Comparison of ENCODE assay signal across 26 cellular contexts in genomic region chr7:100830396-100830795, GRCh38. TPM values are rescaled to one million over a fixed set of nuclear protein-coding genes. Genes with fewer than 3 reads are reported as not detected.
DNase-seq lines count a peak whose midpoint lies in the region; ATAC-seq and TF ChIP-seq lines count a peak whose summit lies in the region.
"Had no signal": no experiment of that assay in that cellular context is flagged by ENCODE, and none has a peak within 500 bp of the region (broad histone marks: within the 10 kb centered on the region; RNA-seq: fewer than 3 reads in every experiment).

No MANE protein-coding gene starts in this region.

- TSS peak; percentile 19 for BruUV-seq in Calu3 (replicated peaks; lab: Mats Ljungman, UMichigan)

- no peaks in the 10 kb centered on the region for H3K27me3 Mint-ChIP-seq in Calu3 (ENCODE audit: unreplicated experiment)
- peaks cover 24% of the 10 kb centered on the region for H3K27me3 Mint-ChIP-seq in activated T-helper 17 cell treated with anti-CD3 and anti-CD28 coated beads, Interleukin-2, amount 50 U/mL, for 72 hours
- peaks cover 3% of the 10 kb centered on the region for H3K27me3 Mint-ChIP-seq in neural crest cell (ENCODE audit: low read depth)

- H3K27ac Mint-ChIP-seq in Calu3 (ENCODE audit: unreplicated experiment) (no peak overlapping the region), neural crest cell (ENCODE audit: unreplicated experiment) (no peak overlapping the region)
- no peak overlapping the region for H3K27ac Mint-ChIP-seq in activated T-helper 17 cell treated with anti-CD3 and anti-CD28 coated beads, Interleukin-2, amount 50 U/mL, for 72 hours
- H3K27ac Mint-ChIP-seq: activated naive CD4-positive, alpha-beta T cell treated with anti-CD3 and anti-CD28 coated beads, Interleukin-2, amount 50 U/mL, for 24 hours; activated T-helper 1 cell treated with anti-CD3 and anti-CD28 coated beads, Interleukin-12 subunit alpha, Interleukin-12 subunit beta, Interleukin-2, Interleukin-4 antibody, amounts not matched to agents 30 ng/mL and 10 ng/mL and 1 ng/mL, durations not matched to agents 14 hours and 24 hours and 36 hours; natural killer cell had no signal

- peaks cover 45% of the 10 kb centered on the region for H3K4me1 Mint-ChIP-seq in Calu3 (ENCODE audit: low read depth, unreplicated experiment)
- peaks cover 15% of the 10 kb centered on the region for H3K4me1 Mint-ChIP-seq in activated T-helper 17 cell treated with anti-CD3 and anti-CD28 coated beads, Interleukin-2, amount 50 U/mL, for 72 hours
- peaks cover 30% of the 10 kb centered on the region for H3K4me1 Mint-ChIP-seq in neural crest cell

- ATAC-seq in activated T-helper 17 cell treated with anti-CD3 and anti-CD28 coated beads, Interleukin-2, amount 50 U/mL, for 72 hours (replicated peaks): peak; percentile 55
- ATAC-seq in HG03520 (IDR thresholded peaks at IDR 0.05; ENCODE audit: unreplicated experiment) (no peak), GM21390 (IDR thresholded peaks at IDR 0.05; ENCODE audit: unreplicated experiment) (no peak)
- ATAC-seq: lower lobe of right lung, natural killer cell had no signal

- DNase-seq in Calu3: no peak
- DNase-seq in neural crest cell (ENCODE audit: low read depth, low spot score): no peak
- DNase-seq in NCI-H226: no peak
- DNase-seq: ACHN; activated CD4-positive, alpha-beta T cell treated with anti-CD3 and anti-CD28 coated beads, Interleukin-2, amount 50 U/mL, for 48 hours; activated CD4-positive, CD25-positive, alpha-beta regulatory T cell; activated CD8-positive, alpha-beta memory T cell treated with anti-CD3 and anti-CD28 coated beads, Interleukin-2, amount 50 U/mL, for 4 hours; amygdala; DMS79; effector CD4-positive, alpha-beta T cell; GDM1; lower lobe of right lung; natural killer cell; NCI-H1105 treated with DMSO at 0.1 percent for 48 hours; NCI-H2029; NCI-H2227 treated with DMSO at 0.1 percent for 48 hours; NCI-H69; ovary; SJCRH30; T-helper 1 cell; transverse colon had no signal

- intact Hi-C loops in Calu3 (cut with micrococcal nuclease; ENCODE audit: unreplicated experiment): no loop called here

- H3K4me3 Mint-ChIP-seq in Calu3 (ENCODE audit: low read depth, unreplicated experiment) (no peak overlapping the region), neural crest cell (peak overlapping the region; percentile 62)
- no peak overlapping the region for H3K4me3 Mint-ChIP-seq in activated T-helper 17 cell treated with anti-CD3 and anti-CD28 coated beads, Interleukin-2, amount 50 U/mL, for 72 hours
- H3K4me3 Mint-ChIP-seq: activated naive CD4-positive, alpha-beta T cell treated with anti-CD3 and anti-CD28 coated beads, Interleukin-2, amount 50 U/mL, for 24 hours; activated T-helper 1 cell treated with anti-CD3 and anti-CD28 coated beads, Interleukin-12 subunit alpha, Interleukin-12 subunit beta, Interleukin-2, Interleukin-4 antibody, amounts not matched to agents 30 ng/mL and 10 ng/mL and 1 ng/mL, durations not matched to agents 14 hours and 24 hours and 36 hours; natural killer cell had no signal

- CTCF ChIA-PET in Calu3 (lab: Charles Lee): no interaction called here

- TF ChIP-seq CTCF in Calu3 (IDR thresholded peaks at IDR 0.05; ENCODE audit: unreplicated experiment): no peak
- no peak for TF ChIP-seq CTCF in neural crest cell (conservative IDR thresholded peaks at IDR 0.05)

- no peaks in the 10 kb centered on the region for H3K9me3 Mint-ChIP-seq in Calu3 (ENCODE audit: low read depth, unreplicated experiment)
- no peaks in the 10 kb centered on the region for H3K9me3 Mint-ChIP-seq in activated T-helper 17 cell treated with anti-CD3 and anti-CD28 coated beads, Interleukin-2, amount 50 U/mL, for 72 hours
- H3K9me3 Mint-ChIP-seq in neural crest cell: no peaks in the 10 kb centered on the region
- H3K9me3 Mint-ChIP-seq: activated naive CD4-positive, alpha-beta T cell treated with anti-CD3 and anti-CD28 coated beads, Interleukin-2, amount 50 U/mL, for 24 hours; activated T-helper 1 cell treated with anti-CD3 and anti-CD28 coated beads, Interleukin-12 subunit alpha, Interleukin-12 subunit beta, Interleukin-2, Interleukin-4 antibody, amounts not matched to agents 30 ng/mL and 10 ng/mL and 1 ng/mL, durations not matched to agents 14 hours and 24 hours and 36 hours; natural killer cell had no signal

- H3K36me3 Mint-ChIP-seq in Calu3 (ENCODE audit: insufficient read depth, unreplicated experiment) (peaks cover 37% of the 10 kb centered on the region), neural crest cell (ENCODE audit: low read depth) (peaks cover 2% of the 10 kb centered on the region)
- H3K36me3 Mint-ChIP-seq in activated T-helper 17 cell treated with anti-CD3 and anti-CD28 coated beads, Interleukin-2, amount 50 U/mL, for 72 hours (ENCODE audit: low read depth): peaks cover 11% of the 10 kb centered on the region
- H3K36me3 Mint-ChIP-seq: natural killer cell had no signal

RNA-seq across cellular contexts. Expression of gene EPHB4, which starts 3.1 kb away (rescaled TPM):
- total RNA-seq in Calu3 (2022): 63.7 and 72.4 TPM in 2 replicates
- 1 to 10 TPM; 4.1 to 6.4 TPM for total RNA-seq in activated T-helper 17 cell treated with anti-CD3 and anti-CD28 coated beads, Interleukin-2, amount 50 U/mL, for 72 hours
- 80.4 and 84.5 TPM in 2 replicates for total RNA-seq in neural crest cell

RNA-seq across cellular contexts. Expression of gene SLC12A9, which starts 22.1 kb away (rescaled TPM):
- total RNA-seq in Calu3 (2022) (29.9 and 36.6 TPM in 2 replicates), neural crest cell (25.2 and 27.7 TPM in 2 replicates)
- 10 to 100 TPM; 15.7 to 30.1 TPM for total RNA-seq in activated T-helper 17 cell treated with anti-CD3 and anti-CD28 coated beads, Interleukin-2, amount 50 U/mL, for 72 hours

RNA-seq across cellular contexts. Expression of gene TRIP6, which starts 36.8 kb away (rescaled TPM):
- total RNA-seq in Calu3 (2022) (50.0 and 63.5 TPM in 2 replicates), neural crest cell (34.8 and 39.7 TPM in 2 replicates)
- total RNA-seq in activated T-helper 17 cell treated with anti-CD3 and anti-CD28 coated beads, Interleukin-2, amount 50 U/mL, for 72 hours: 10 to 100 TPM; 36.5 to 43.5 TPM

RNA-seq across cellular contexts. Expression of gene SRRT, which starts 44.5 kb away (rescaled TPM):
- total RNA-seq in Calu3 (2022) (151 and 157 TPM in 2 replicates), neural crest cell (330 and 356 TPM in 2 replicates)
- 100 to 1,000 TPM; 208 to 255 TPM for total RNA-seq in activated T-helper 17 cell treated with anti-CD3 and anti-CD28 coated beads, Interleukin-2, amount 50 U/mL, for 72 hours

RNA-seq across cellular contexts. Expression of gene UFSP1, which starts 59.1 kb away (rescaled TPM):
- 3.3 and 4.2 TPM in 2 replicates for total RNA-seq in Calu3 (2022)
- 1 to 10 TPM in 1 of 2 donors, under 1 TPM in 1; 0.79 to 3.2 TPM for total RNA-seq in activated T-helper 17 cell treated with anti-CD3 and anti-CD28 coated beads, Interleukin-2, amount 50 U/mL, for 72 hours
- total RNA-seq in neural crest cell: 4.4 and 4.6 TPM in 2 replicates
